In the genomic region with DNA sequence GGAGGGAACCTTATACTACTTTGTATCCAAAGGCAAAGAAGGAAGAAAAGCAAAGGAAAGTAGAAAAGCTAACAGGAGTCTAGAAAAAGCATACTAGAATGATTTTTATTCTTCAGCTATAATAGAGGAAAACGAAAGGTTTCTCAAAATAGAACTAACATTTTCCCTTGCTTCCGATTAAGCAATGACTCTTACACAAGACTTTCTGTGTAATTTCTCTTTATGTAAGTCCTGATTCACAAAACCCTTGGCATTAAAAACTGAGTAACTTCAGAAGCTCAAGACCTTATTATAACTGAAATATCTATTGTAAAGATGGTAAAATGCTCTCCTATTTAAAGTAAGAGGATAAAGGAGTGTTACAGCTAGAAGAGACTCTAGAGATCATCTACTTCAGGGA, we compare ENCODE assay signal across 14 cellular contexts.
DNase-seq lines count a peak whose midpoint lies in the region; ATAC-seq and TF ChIP-seq lines count a peak whose summit lies in the region.
"Had no signal": no experiment of that assay in that cellular context is flagged by ENCODE, and none has a peak within 500 bp of the region (broad histone marks: within the 10 kb centered on the region; RNA-seq: fewer than 3 reads in every experiment).

No MANE protein-coding gene starts in this region.

- H3K4me1 Mint-ChIP-seq in nephron, result peaks cover 30% of the 10 kb centered on the region
- H3K4me1 Mint-ChIP-seq: brain, neural crest cell had no signal

- ATAC-seq in Right ventricle myocardium superior (ENCODE audit: poor library complexity) (peak; percentile 72), GM21717 (IDR thresholded peaks at IDR 0.05; ENCODE audit: unreplicated experiment) (no peak), GM18502 (IDR thresholded peaks at IDR 0.05; ENCODE audit: poor library complexity, unreplicated experiment) (no peak)

- H3K36me3 Mint-ChIP-seq in nephron (ENCODE audit: low read depth), result no peaks in the 10 kb centered on the region
- H3K36me3 Mint-ChIP-seq: brain had no signal

- no peak overlapping the region for H3K4me3 ChIP-seq in epithelial cell of esophagus (ENCODE audit: low read length)
- H3K4me3 ChIP-seq: SK-N-MC had no signal

- TF ChIP-seq CTCF in epithelial cell of esophagus (IDR thresholded peaks at IDR 0.05; ENCODE audit: insufficient read depth, low read depth, low read length, missing control alignments) (no peak), nephron (IDR thresholded peaks at IDR 0.05; ENCODE audit: unreplicated experiment in 3 of 3) (no peak)

- no peak overlapping the region for H3K4me3 Mint-ChIP-seq in nephron
- H3K4me3 Mint-ChIP-seq: brain, neural crest cell had no signal

- intact Hi-C loops in Right ventricle myocardium superior (cut with DNase I) (no loop called here), cardiac septum (cut with DNase I) (no loop called here)

- DNase-seq in Right ventricle myocardium superior (no peak), cardiac septum (ENCODE audit: low spot score) (no peak), epithelial cell of esophagus (ENCODE audit: low read depth) (peak; percentile 47), NCI-H774 (lab: John Stamatoyannopoulos, UW) (no peak), NCI-H345 (lab: John Stamatoyannopoulos, UW) (no peak)
- DNase-seq: NCI-H1048; NCI-H526 treated with DMSO at 0.1 percent for 48 hours; stimulated activated naive CD4-positive, alpha-beta T cell had no signal

- peak overlapping the region in 2 of 3 experiments; percentile 12 to 30 for H3K27ac Mint-ChIP-seq in nephron

- peaks cover 2% of the 10 kb centered on the region for H3K9me3 Mint-ChIP-seq in nephron
- H3K9me3 Mint-ChIP-seq: neural crest cell had no signal

- H3K27me3 Mint-ChIP-seq in nephron (ENCODE audit: low read depth), result no peaks in the 10 kb centered on the region
- H3K27me3 Mint-ChIP-seq: brain had no signal
